21 cellular contexts compared by ENCODE assay signal in the genomic region with DNA sequence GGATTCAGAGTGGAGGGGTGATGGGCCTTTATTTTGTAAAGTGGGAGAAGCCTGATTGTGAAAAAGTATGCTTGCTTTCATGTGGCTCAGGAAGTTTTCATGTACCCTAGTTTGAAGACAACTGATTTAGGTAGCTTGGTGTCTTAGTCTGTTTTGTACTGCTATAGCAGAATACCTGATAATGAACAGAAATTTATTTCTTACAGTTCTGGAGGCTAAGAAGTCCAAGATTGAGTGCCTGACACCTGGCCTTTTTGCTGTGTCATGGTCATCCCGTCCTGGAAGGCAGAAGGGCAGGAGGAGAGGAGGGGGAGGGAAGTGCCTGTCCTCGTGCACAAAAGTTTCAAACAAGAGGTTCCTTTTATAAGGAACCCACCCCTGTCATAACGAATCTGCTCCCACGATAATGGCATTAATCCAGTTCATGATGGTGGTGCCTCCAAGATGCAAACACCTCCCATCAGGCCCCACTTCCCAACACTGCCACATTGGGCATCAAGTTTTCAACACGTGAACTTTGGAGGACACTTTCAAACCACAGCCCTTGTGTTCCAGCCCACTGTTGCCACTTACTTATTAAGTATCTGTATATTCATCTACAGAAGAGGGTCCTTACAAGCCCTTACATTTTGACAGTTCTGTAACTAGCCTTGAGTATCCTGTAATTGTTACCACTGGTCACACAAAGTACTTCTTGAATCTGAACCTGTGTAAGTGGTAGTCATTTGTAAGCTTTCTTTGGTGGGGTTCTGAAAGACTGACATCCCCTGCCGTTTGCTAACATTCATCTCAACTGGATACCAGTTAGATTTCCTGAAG. TPM values are rescaled to one million over a fixed set of nuclear protein-coding genes. Genes with fewer than 3 reads are reported as not detected.
DNase-seq lines count a peak whose midpoint lies in the region; ATAC-seq, FAIRE-seq and TF ChIP-seq lines count a peak whose summit lies in the region.
"Had no signal": no experiment of that assay in that cellular context is flagged by ENCODE, and none has a peak within 500 bp of the region (broad histone marks: within the 10 kb centered on the region; RNA-seq: fewer than 3 reads in every experiment).

No MANE protein-coding gene starts in this region.

- peak overlapping the region; percentile 5 for H3K27ac Mint-ChIP-seq in osteocyte (ENCODE audit: unreplicated experiment)
- H3K27ac Mint-ChIP-seq: activated CD4-positive, alpha-beta T cell treated with anti-CD3 and anti-CD28 coated beads, Interleukin-2, amount 10 ng/mL, durations not matched to agents 24 days and 14 days; activated naive CD8-positive, alpha-beta T cell treated with anti-CD3 and anti-CD28 coated beads, Interleukin-2, amount 50 U/mL, for 24 hours had no signal

- POLR2A ChIA-PET in K562 (lab: Yijun Ruan, JAX), result interaction anchor here (0.6 to 4.2 kb wide), 6 partner anchors 8 to 1002 kb away, joined by 3 to 35 read pairs (median 4); a partner anchor contains a TSS

- H3K27me3 ChIP-seq in DND-41 (ENCODE audit: insufficient read depth, low read length, poor library complexity) (no peaks in the 10 kb centered on the region), K562 (ENCODE audit: control insufficient read depth in 2 of 2, insufficient read depth in 2 of 2, low read length in 2 of 2) (no peaks in the 10 kb centered on the region)
- H3K27me3 ChIP-seq: brain microvascular endothelial cell, colonic mucosa, heart left ventricle had no signal

- H3K27ac ChIP-seq in DND-41 (ENCODE audit: low read length) (peak overlapping the region; percentile 56), KOPT-K1 (ENCODE audit: low read depth, low read length, poor library complexity, severe bottlenecking) (peak overlapping the region; percentile 31), K562 (ENCODE audit: extremely low read depth, low read depth, low read length) (peak overlapping the region; percentile 28; the same call in 2 of the 3 replicates)
- H3K27ac ChIP-seq: brain microvascular endothelial cell, colonic mucosa, heart left ventricle, skin epidermis, thoracic aorta had no signal

- H3K79me2 ChIP-seq in DND-41 (ENCODE audit: insufficient read depth, low read length) (peaks cover 100% of the 10 kb centered on the region), K562 (ENCODE audit: control insufficient read depth, insufficient read depth, low read length) (peaks cover 98% of the 10 kb centered on the region)

- TF ChIP-seq RAD21 in K562 (CRISPR knock-in tag; conservative IDR thresholded peaks at IDR 0.05 in 1 of 2, IDR thresholded peaks at IDR 0.05 in 1 of 2), result no peak

- no peak for TF ChIP-seq POLR2A in K562 (conservative IDR thresholded peaks at IDR 0.05)

- H3K4me1 Mint-ChIP-seq in osteocyte (ENCODE audit: unreplicated experiment), result peaks cover 45% of the 10 kb centered on the region

- H3K9me3 ChIP-seq in DND-41 (ENCODE audit: insufficient read depth, low read length, severe bottlenecking) (no peaks in the 10 kb centered on the region), KOPT-K1 (ENCODE audit: insufficient read depth, low read length, poor library complexity, severe bottlenecking) (no peaks in the 10 kb centered on the region), K562 (replicated peaks; ENCODE audit: control insufficient read depth, insufficient read depth, low read depth, low read length) (no peaks in the 10 kb centered on the region)
- H3K9me3 ChIP-seq: colonic mucosa, heart left ventricle, mucosa of descending colon, thoracic aorta had no signal

- BruUV-seq in K562 (replicated peaks; lab: Mats Ljungman, UMichigan), result no TSS peak

- peaks cover 2% of the 10 kb centered on the region for H3K36me3 Mint-ChIP-seq in osteocyte (ENCODE audit: unreplicated experiment)

- TF ChIP-seq EP300 in K562 (IDR thresholded peaks at IDR 0.05; ENCODE audit: low read length), result peak; percentile 72

- FAIRE-seq in K562 (lab: Jason Lieb, UNC), result peak; percentile 79
- FAIRE-seq: endometrium had no signal

- H3K9me1 ChIP-seq in K562 (ENCODE audit: control insufficient read depth, insufficient read depth, low read length), result no peaks in the 10 kb centered on the region

- no peak overlapping the region for H3K4me3 ChIP-seq in DND-41 (ENCODE audit: low read depth in 1 of 2, low read length in 2 of 2)
- H3K4me3 ChIP-seq in K562, result no peak overlapping the region
- H3K4me3 ChIP-seq: colonic mucosa, heart left ventricle, mucosa of descending colon, skin epidermis, thoracic aorta had no signal

- H3K9ac ChIP-seq in DND-41 (ENCODE audit: low read depth, low read length) (0 out of 2 replicates have a peak overlapping the region, but pooled peaks have one; percentile 7), K562 (ENCODE audit: insufficient read depth in 1 of 2, low read depth in 2 of 2, low read length in 2 of 2) (no peak overlapping the region; a peak in 2 of 4 replicates)

- H3K4me3 Mint-ChIP-seq in osteocyte (ENCODE audit: unreplicated experiment), result no peak overlapping the region
- H3K4me3 Mint-ChIP-seq: activated CD4-positive, alpha-beta T cell treated with anti-CD3 and anti-CD28 coated beads, Interleukin-2, amount 10 ng/mL, durations not matched to agents 24 days and 14 days; activated naive CD8-positive, alpha-beta T cell treated with anti-CD3 and anti-CD28 coated beads, Interleukin-2, amount 50 U/mL, for 24 hours had no signal

- no peaks in the 10 kb centered on the region for H3K9me3 Mint-ChIP-seq in osteocyte (ENCODE audit: unreplicated experiment)
- H3K9me3 Mint-ChIP-seq: activated CD4-positive, alpha-beta T cell treated with anti-CD3 and anti-CD28 coated beads, Interleukin-2, amount 10 ng/mL, durations not matched to agents 24 days and 14 days; activated naive CD8-positive, alpha-beta T cell treated with anti-CD3 and anti-CD28 coated beads, Interleukin-2, amount 50 U/mL, for 24 hours had no signal

- no peak for TF ChIP-seq CTCF in DND-41 (IDR thresholded peaks at IDR 0.05; ENCODE audit: borderline replicate concordance, extremely low read depth, low read length, poor library complexity, severe bottlenecking)
- no peak for TF ChIP-seq CTCF in K562 (IDR thresholded peaks at IDR 0.05 in 2 of 3, conservative IDR thresholded peaks at IDR 0.05 in 1 of 3; ENCODE audit: insufficient read depth in 2 of 3, low read depth in 1 of 3, low read length in 3 of 3)
- TF ChIP-seq CTCF in osteocyte (IDR thresholded peaks at IDR 0.05), result no peak

- intact Hi-C loops in K562 (cut with micrococcal nuclease), result no loop called here

- DNase-seq in DND-41, result no peak
- peak in 2 of 4 experiments; percentile 68 to 86 for DNase-seq in K562 (ENCODE audit: extremely low read depth in 1 of 4, low spot score in 3 of 4)
- DNase-seq in osteocyte (ENCODE audit: extremely low spot score, unreplicated experiment), result no peak
- DNase-seq in AG08395 (ENCODE audit: low spot score), result no peak
- DNase-seq in NCI-H2227 treated with DMSO at 0.1 percent for 48 hours (lab: John Stamatoyannopoulos, UW), result no peak
- DNase-seq in HPDE6-E6E7 (ENCODE audit: extremely low spot score), result no peak
- DNase-seq: activated CD4-positive, alpha-beta T cell treated with anti-CD3 and anti-CD28 coated beads, Interleukin-2, amount 10 ng/mL, durations not matched to agents 24 days and 14 days; activated naive CD8-positive, alpha-beta T cell treated with anti-CD3 and anti-CD28 coated beads, Interleukin-2, amount 50 U/mL, for 24 hours; brain microvascular endothelial cell; colonic mucosa; heart left ventricle; mucosa of descending colon; NCI-H1092; NCI-H69; Right ventricle myocardium superior; stimulated activated CD4-positive, alpha-beta T cell treated with anti-CD3 and anti-CD28 coated beads, Interleukin-2, amount 100 ng/mL, for 24 hours; stimulated activated naive CD4-positive, alpha-beta T cell had no signal

- H3K36me3 ChIP-seq in DND-41 (ENCODE audit: insufficient read depth, low read length) (peaks cover 33% of the 10 kb centered on the region), KOPT-K1 (ENCODE audit: insufficient read depth, low read length) (peaks cover 18% of the 10 kb centered on the region; the same call in 1 of the 2 replicates), K562 (ENCODE audit: control insufficient read depth, insufficient read depth, low read length) (peaks cover 25% of the 10 kb centered on the region; the same call in 2 of the 3 replicates)
- H3K36me3 ChIP-seq: brain microvascular endothelial cell, colonic mucosa, heart left ventricle, thoracic aorta had no signal

- ATAC-seq in DND-41 (ENCODE audit: insufficient read depth, low read depth) (no peak), K562 (peak; percentile 63)
- ATAC-seq: activated naive CD8-positive, alpha-beta T cell treated with anti-CD3 and anti-CD28 coated beads, Interleukin-2, amount 50 U/mL, for 24 hours; mucosa of descending colon had no signal

- H4K20me1 ChIP-seq in DND-41 (ENCODE audit: insufficient read depth, low read length) (peaks cover 83% of the 10 kb centered on the region), K562 (replicated peaks; ENCODE audit: control insufficient read depth, insufficient read depth, low read length) (peaks cover 17% of the 10 kb centered on the region; the same call in 1 of the 2 replicates)

- H3K4me1 ChIP-seq in DND-41 (ENCODE audit: insufficient read depth, low read length) (peaks cover 99% of the 10 kb centered on the region), K562 (replicated peaks in 1 of 2; ENCODE audit: control insufficient read depth in 2 of 2, insufficient read depth in 2 of 2, low read length in 2 of 2) (peaks cover 18 to 61% of the 10 kb centered on the region in 2 experiments)
- H3K4me1 ChIP-seq: colonic mucosa had no signal

- in situ Hi-C loops in K562 (cut with MboI), result no loop called here

- CTCF ChIA-PET in K562 (lab: Yijun Ruan, JAX; ENCODE audit: low intra/inter-chr PET ratio), result no interaction called here

- no peak overlapping the region for H2AFZ ChIP-seq in DND-41 (ENCODE audit: low read depth, low read length)
- no peak overlapping the region for H2AFZ ChIP-seq in K562 (ENCODE audit: low read depth, low read length)

- WGBS in K562 (ENCODE audit: insufficient coverage, low coverage, missing lambda C conversion rate), result 10% methylated on average over 6 of the region's 6 CpGs

- H3K27me3 Mint-ChIP-seq in osteocyte (ENCODE audit: unreplicated experiment), result no peaks in the 10 kb centered on the region
- H3K27me3 Mint-ChIP-seq: activated CD4-positive, alpha-beta T cell treated with anti-CD3 and anti-CD28 coated beads, Interleukin-2, amount 10 ng/mL, durations not matched to agents 24 days and 14 days; activated naive CD8-positive, alpha-beta T cell treated with anti-CD3 and anti-CD28 coated beads, Interleukin-2, amount 50 U/mL, for 24 hours had no signal

- H3K4me2 ChIP-seq in DND-41 (ENCODE audit: insufficient read depth, low read length), result peak overlapping the region; percentile 22; the same call in 1 of the 2 replicates
- peak overlapping the region; percentile 42; the same call in 1 of the 2 replicates for H3K4me2 ChIP-seq in K562 (ENCODE audit: insufficient read depth, low read length)

RNA-seq across cellular contexts. Expression of a gene that starts 9.5 kb away (rescaled TPM):
- 52.8 and 60.6 TPM in 2 replicates for total RNA-seq in K562 (2011; cell fraction: chromatin; rRNA removed; ENCODE audit: low replicate concordance)
- total RNA-seq in K562 (2011; cell fraction: nucleolus; rRNA removed), result 42.2 and 49.3 TPM in 2 replicates
- 54.6 and 75.2 TPM in 2 replicates for total RNA-seq in K562 (2011; cell fraction: nucleoplasm; rRNA removed)
- 145 and 159 TPM in 2 replicates for total RNA-seq in K562 (2014; rRNA removed)
- total RNA-seq in K562 (2014; rRNA removed; fragmentation: Illumina TruSeq; extraction: Trizol), result 59.0 and 78.5 TPM in 2 replicates
- 71.6 and 73.9 TPM in 2 replicates for total RNA-seq in K562 (2015; rRNA removed; fragmentation: Illumina TruSeq; extraction: Trizol)
- total RNA-seq in K562 (2021), result 95.9 and 98.2 TPM in 2 replicates
- polyA plus RNA-seq in K562 (2011; rRNA removed), result 90.5 and 103 TPM in 2 replicates
- 121 and 167 TPM in 2 replicates for polyA plus RNA-seq in K562 (2011; cell fraction: cytosol; rRNA removed)
- polyA plus RNA-seq in K562 (2011; cell fraction: nucleus; rRNA removed), result 54.4 and 62.7 TPM in 2 replicates
- 49.6 and 96.6 TPM in 2 replicates for polyA plus RNA-seq in K562 (2012)
- polyA plus RNA-seq in K562 (2014; fragmentation: Illumina TruSeq; extraction: Trizol), result 95.8 and 111 TPM in 2 replicates
- 10 to 100 TPM; 84.6 to 86.7 TPM for polyA plus RNA-seq in K562 (2014; fragmentation: Nextera tagmentation; extraction: Ambion mirVana)
- 104 and 122 TPM in 2 replicates for polyA plus RNA-seq in K562 (2014; rRNA removed)
- 98.7 and 137 TPM in 2 replicates for polyA minus RNA-seq in K562 (2011; rRNA and poly(A)+ RNA removed)
- 61.1 and 70.9 TPM in 2 replicates for polyA minus RNA-seq in K562 (2011; cell fraction: cytosol; rRNA and poly(A)+ RNA removed)
- 28.7 and 32.3 TPM in 2 replicates for polyA minus RNA-seq in K562 (2011; cell fraction: nucleus; rRNA and poly(A)+ RNA removed)
- total RNA-seq in osteocyte, result 49.8 and 50.1 TPM in 2 replicates
